Comparison of ENCODE assay signal across 17 cellular contexts in genomic region chr9:78325846-78326350, GRCh38. TPM values are rescaled to one million over a fixed set of nuclear protein-coding genes. Genes with fewer than 3 reads are reported as not detected.
DNase-seq lines count a peak whose midpoint lies in the region; ATAC-seq and TF ChIP-seq lines count a peak whose summit lies in the region.
"Had no signal": no experiment of that assay in that cellular context is flagged by ENCODE, and none has a peak within 500 bp of the region (broad histone marks: within the 10 kb centered on the region; RNA-seq: fewer than 3 reads in every experiment).

No MANE protein-coding gene starts in this region.

- H3K36me3 ChIP-seq in body of pancreas (replicated peaks in 1 of 2; ENCODE audit: insufficient read depth in 1 of 2, low read depth in 2 of 2) = no peaks in the 10 kb centered on the region
- H3K36me3 ChIP-seq in smooth muscle cell (ENCODE audit: low read depth) = no peaks in the 10 kb centered on the region

- H3K27me3 ChIP-seq in body of pancreas (no peaks in the 10 kb centered on the region), layer of hippocampus (ENCODE audit: control insufficient read depth, insufficient read depth, low read length) (no peaks in the 10 kb centered on the region), smooth muscle cell (ENCODE audit: low read depth) (no peaks in the 10 kb centered on the region)

- WGBS in body of pancreas, 2 donors = 74 to 78% methylated on average over 5 of the region's 5 CpGs
- WGBS in smooth muscle cell (ENCODE audit: low lambda C conversion rate) = 80% methylated on average over 5 of the region's 5 CpGs

- DNase-seq in activated naive CD8-positive, alpha-beta T cell treated with anti-CD3 and anti-CD28 coated beads, Interleukin-2, amount 10 ng/mL, durations not matched to agents 7 days and 5 days = no peak
- DNase-seq in activated naive CD8-positive, alpha-beta T cell treated with anti-CD3 and anti-CD28 coated beads for 36 hours = no peak
- DNase-seq in body of pancreas (no peak), renal cortical epithelial cell (ENCODE audit: low read depth) (peak; percentile 10), NCI-H2196 treated with DMSO at 0.1 percent for 48 hours (lab: John Stamatoyannopoulos, UW; ENCODE audit: unreplicated experiment) (no peak), smooth muscle cell (lab: John Stamatoyannopoulos, UW; ENCODE audit: unreplicated experiment) (no peak)
- DNase-seq in activated naive CD4-positive, alpha-beta T cell treated with anti-CD3 and anti-CD28 coated beads, Interleukin-2, amount 50 U/mL, for 72 hours (ENCODE audit: low spot score in 2 of 2) = no peak
- DNase-seq: CD4-positive, alpha-beta T cell; DND-41; GDM1; GOT3; HFFc6; NCI-H1436; NCI-H226; NCI-H526 treated with DMSO at 0.1 percent for 48 hours had no signal

- H3K27ac ChIP-seq in body of pancreas (peak overlapping the region in 3 of 4 donors; percentile 36 to 58 (median 53)), layer of hippocampus (ENCODE audit: low read depth, low read length) (peak overlapping the region; percentile 24), smooth muscle cell (ENCODE audit: low read depth) (no peak overlapping the region)
- H3K27ac ChIP-seq: A549 had no signal

- POLR2A ChIA-PET in activated naive CD8-positive, alpha-beta T cell treated with anti-CD3 and anti-CD28 coated beads, Interleukin-2, amount 10 ng/mL, durations not matched to agents 7 days and 5 days (lab: Charles Lee) = no interaction called here

- H3K36me3 Mint-ChIP-seq in activated naive CD8-positive, alpha-beta T cell treated with anti-CD3 and anti-CD28 coated beads, Interleukin-2, amount 10 ng/mL, durations not matched to agents 7 days and 5 days = peaks cover 51% of the 10 kb centered on the region
- H3K36me3 Mint-ChIP-seq in activated naive CD8-positive, alpha-beta T cell treated with anti-CD3 and anti-CD28 coated beads for 36 hours = peaks cover 80% of the 10 kb centered on the region
- peaks cover 47 to 65% of the 10 kb centered on the region in 2 donors for H3K36me3 Mint-ChIP-seq in activated naive CD4-positive, alpha-beta T cell treated with anti-CD3 and anti-CD28 coated beads, Interleukin-2, amount 50 U/mL, for 72 hours

- no peak for ATAC-seq in activated naive CD8-positive, alpha-beta T cell treated with anti-CD3 and anti-CD28 coated beads, Interleukin-2, amount 10 ng/mL, durations not matched to agents 7 days and 5 days (ENCODE audit: low read depth)
- no peak for ATAC-seq in body of pancreas
- no peak for ATAC-seq in activated naive CD4-positive, alpha-beta T cell treated with anti-CD3 and anti-CD28 coated beads, Interleukin-2, amount 50 U/mL, for 72 hours
- ATAC-seq: A549 had no signal

- no peak overlapping the region for H3K4me3 ChIP-seq in body of pancreas
- H3K4me3 ChIP-seq in smooth muscle cell = no peak overlapping the region
- H3K4me3 ChIP-seq: A549 had no signal

- no peak overlapping the region for H3K4me3 Mint-ChIP-seq in activated naive CD8-positive, alpha-beta T cell treated with anti-CD3 and anti-CD28 coated beads, Interleukin-2, amount 10 ng/mL, durations not matched to agents 7 days and 5 days
- no peak overlapping the region for H3K4me3 Mint-ChIP-seq in activated naive CD8-positive, alpha-beta T cell treated with anti-CD3 and anti-CD28 coated beads for 36 hours
- H3K4me3 Mint-ChIP-seq: CD4-positive, alpha-beta T cell; HFFc6 had no signal

- H3K79me2 ChIP-seq in smooth muscle cell (ENCODE audit: low read depth) = peaks cover 3% of the 10 kb centered on the region

- H3K27ac Mint-ChIP-seq in activated naive CD8-positive, alpha-beta T cell treated with anti-CD3 and anti-CD28 coated beads, Interleukin-2, amount 10 ng/mL, durations not matched to agents 7 days and 5 days = peak overlapping the region; percentile 2
- no peak overlapping the region for H3K27ac Mint-ChIP-seq in activated naive CD8-positive, alpha-beta T cell treated with anti-CD3 and anti-CD28 coated beads for 36 hours
- H3K27ac Mint-ChIP-seq in activated naive CD4-positive, alpha-beta T cell treated with anti-CD3 and anti-CD28 coated beads, Interleukin-2, amount 50 U/mL, for 72 hours = no peak overlapping the region
- H3K27ac Mint-ChIP-seq: CD4-positive, alpha-beta T cell had no signal

- no peaks in the 10 kb centered on the region for H4K20me1 ChIP-seq in smooth muscle cell (ENCODE audit: low read depth)

- peaks cover 20% of the 10 kb centered on the region for H3K4me1 ChIP-seq in body of pancreas
- no peaks in the 10 kb centered on the region for H3K4me1 ChIP-seq in smooth muscle cell (ENCODE audit: low read depth)
- H3K4me1 ChIP-seq: A549 had no signal

- intact Hi-C loops in body of pancreas (cut with DNase I) = no loop called here

- no peak for TF ChIP-seq CTCF in body of pancreas (IDR thresholded peaks at IDR 0.05)
- TF ChIP-seq CTCF in smooth muscle cell (IDR thresholded peaks at IDR 0.05; ENCODE audit: borderline replicate concordance, insufficient read depth, poor library complexity, severe bottlenecking) = no peak

- H3K27me3 Mint-ChIP-seq in activated naive CD8-positive, alpha-beta T cell treated with anti-CD3 and anti-CD28 coated beads, Interleukin-2, amount 10 ng/mL, durations not matched to agents 7 days and 5 days = no peaks in the 10 kb centered on the region
- no peaks in the 10 kb centered on the region for H3K27me3 Mint-ChIP-seq in activated naive CD8-positive, alpha-beta T cell treated with anti-CD3 and anti-CD28 coated beads for 36 hours
- H3K27me3 Mint-ChIP-seq: CD4-positive, alpha-beta T cell had no signal

- H3K9me3 ChIP-seq in body of pancreas = no peaks in the 10 kb centered on the region
- no peaks in the 10 kb centered on the region for H3K9me3 ChIP-seq in smooth muscle cell (replicated peaks; ENCODE audit: low read depth)
- H3K9me3 ChIP-seq: A549 had no signal

- TF ChIP-seq POLR2A in body of pancreas (IDR thresholded peaks at IDR 0.05) = no peak

- peaks cover 4% of the 10 kb centered on the region for H3F3A ChIP-seq in smooth muscle cell (ENCODE audit: low read depth)

- H3K4me1 Mint-ChIP-seq in activated naive CD8-positive, alpha-beta T cell treated with anti-CD3 and anti-CD28 coated beads, Interleukin-2, amount 10 ng/mL, durations not matched to agents 7 days and 5 days = peaks cover 20% of the 10 kb centered on the region
- H3K4me1 Mint-ChIP-seq in activated naive CD8-positive, alpha-beta T cell treated with anti-CD3 and anti-CD28 coated beads for 36 hours = peaks cover 7% of the 10 kb centered on the region

- no peaks in the 10 kb centered on the region for H3K9me3 Mint-ChIP-seq in activated naive CD8-positive, alpha-beta T cell treated with anti-CD3 and anti-CD28 coated beads, Interleukin-2, amount 10 ng/mL, durations not matched to agents 7 days and 5 days
- H3K9me3 Mint-ChIP-seq in activated naive CD8-positive, alpha-beta T cell treated with anti-CD3 and anti-CD28 coated beads for 36 hours = no peaks in the 10 kb centered on the region
- H3K9me3 Mint-ChIP-seq in activated naive CD4-positive, alpha-beta T cell treated with anti-CD3 and anti-CD28 coated beads, Interleukin-2, amount 50 U/mL, for 72 hours = no peaks in the 10 kb centered on the region
- H3K9me3 Mint-ChIP-seq: CD4-positive, alpha-beta T cell; HFFc6 had no signal

- H2AFZ ChIP-seq in smooth muscle cell (ENCODE audit: low read depth) = no peak overlapping the region

- H3K4me2 ChIP-seq in smooth muscle cell = no peak overlapping the region
- H3K4me2 ChIP-seq: A549 had no signal

- H3K9ac ChIP-seq in smooth muscle cell (ENCODE audit: low read depth) = no peak overlapping the region

RNA-seq across cellular contexts. Expression of gene PSAT1, which starts 29.0 kb away (rescaled TPM):
- 10 to 100 TPM; 71.9 to 78.9 TPM for total RNA-seq in activated naive CD8-positive, alpha-beta T cell treated with anti-CD3 and anti-CD28 coated beads, Interleukin-2, amount 10 ng/mL, durations not matched to agents 7 days and 5 days
- total RNA-seq in activated naive CD8-positive, alpha-beta T cell treated with anti-CD3 and anti-CD28 coated beads for 36 hours = 100 to 1,000 TPM; 191 to 195 TPM
- total RNA-seq in body of pancreas (10 to 100 TPM; 21.8 to 49.3 TPM), renal cortical epithelial cell (41.7 and 87.6 TPM in 2 replicates), smooth muscle cell (70.6 and 94.5 TPM in 2 replicates)
- 76.4 and 85.1 TPM in 2 replicates for polyA plus RNA-seq in smooth muscle cell
- total RNA-seq in activated naive CD4-positive, alpha-beta T cell treated with anti-CD3 and anti-CD28 coated beads, Interleukin-2, amount 50 U/mL, for 72 hours = 10 to 100 TPM; 57.6 to 93.6 TPM
